9 cellular contexts compared by ENCODE assay signal in genomic region chr15:52527196-52527897, GRCh38. TPM values are rescaled to one million over a fixed set of nuclear protein-coding genes. Genes with fewer than 3 reads are reported as not detected.
DNase-seq lines count a peak whose midpoint lies in the region; ATAC-seq, FAIRE-seq and TF ChIP-seq lines count a peak whose summit lies in the region.
"Had no signal": no experiment of that assay in that cellular context is flagged by ENCODE, and none has a peak within 500 bp of the region (broad histone marks: within the 10 kb centered on the region; RNA-seq: fewer than 3 reads in every experiment).

No MANE protein-coding gene starts in this region.

- H3K9me1 ChIP-seq in K562 (ENCODE audit: control insufficient read depth, insufficient read depth, low read length), result no peaks in the 10 kb centered on the region

- H3K4me1 ChIP-seq in A673 (ENCODE audit: insufficient read depth, low read length, poor library complexity, severe bottlenecking) (peaks cover 4% of the 10 kb centered on the region), HEK293 (ENCODE audit: control insufficient read depth, insufficient read depth, low read length) (no peaks in the 10 kb centered on the region; the same call in 1 of the 2 replicates), K562 (replicated peaks in 1 of 2; ENCODE audit: control insufficient read depth in 2 of 2, insufficient read depth in 2 of 2, low read length in 2 of 2) (peaks cover 0 to 14% of the 10 kb centered on the region in 2 experiments; a peak in 3 of 5 replicates)

- 2% methylated on average over 7 of the region's 7 CpGs for WGBS in K562 (ENCODE audit: insufficient coverage, low coverage, missing lambda C conversion rate)

- no peak for DNase-seq in A673 (ENCODE audit: low spot score)
- no peak for DNase-seq in K562 (ENCODE audit: extremely low read depth in 1 of 4, low spot score in 3 of 4)
- no peak for DNase-seq in mesothelial cell of epicardium (ENCODE audit: low spot score in 2 of 2, unreplicated experiment in 2 of 2)
- DNase-seq in activated effector memory CD4-positive, alpha-beta T cell treated with anti-CD3 and anti-CD28 coated beads, Interleukin-2, amount 50 U/mL, for 16 hours, result no peak
- DNase-seq in AG08396 (ENCODE audit: low spot score), result no peak
- DNase-seq: NCI-H226 had no signal

- H3K9me3 ChIP-seq in A673 (ENCODE audit: low read depth, low read length, poor library complexity, severe bottlenecking) (no peaks in the 10 kb centered on the region), HEK293 (ENCODE audit: control insufficient read depth, insufficient read depth, low read depth, low read length) (no peaks in the 10 kb centered on the region), K562 (replicated peaks; ENCODE audit: control insufficient read depth, insufficient read depth, low read depth, low read length) (no peaks in the 10 kb centered on the region)

- CTCF ChIA-PET in A673 (lab: Charles Lee) (no interaction called here), HEK293 (lab: Yijun Ruan, JAX) (interaction anchor here (0.7 to 1.4 kb wide), 2 partner anchors 83 to 208 kb away, joined by 3 to 9 read pairs; no protein-coding TSS in a partner anchor), K562 (lab: Yijun Ruan, JAX; ENCODE audit: low intra/inter-chr PET ratio) (no interaction called here)

- intact Hi-C loops in A673 (cut with micrococcal nuclease; ENCODE audit: unreplicated experiment) (loop anchor here (5.0 kb wide), 1 partner anchor 195 kb away; no protein-coding TSS in a partner anchor), K562 (cut with micrococcal nuclease) (loop anchor here (5.0 to 10.0 kb wide), 2 partner anchors 40 to 207 kb away; partner anchors contain the start of gene ARPP19)

- no peak for TF ChIP-seq EP300 in K562 (IDR thresholded peaks at IDR 0.05; ENCODE audit: low read length)

- H3K36me3 ChIP-seq in A673 (ENCODE audit: insufficient read depth, low read length, poor library complexity, severe bottlenecking) (no peaks in the 10 kb centered on the region), HEK293 (ENCODE audit: control insufficient read depth in 2 of 2, insufficient read depth in 1 of 2, low read length in 2 of 2) (no peaks in the 10 kb centered on the region), K562 (ENCODE audit: control insufficient read depth, insufficient read depth, low read length) (no peaks in the 10 kb centered on the region)

- H3K27me3 Mint-ChIP-seq in mesothelial cell of epicardium (ENCODE audit: low read depth), result peaks cover 47% of the 10 kb centered on the region

- in situ Hi-C loops in K562 (cut with MboI), result no loop called here

- no peak for TF ChIP-seq RAD21 in K562 (CRISPR knock-in tag; conservative IDR thresholded peaks at IDR 0.05 in 1 of 2, IDR thresholded peaks at IDR 0.05 in 1 of 2)

- TF ChIP-seq CTCF in A673 (conservative IDR thresholded peaks at IDR 0.05; ENCODE audit: low read depth, low read length) (no peak), HEK293 (tag by site-specific recombination; IDR thresholded peaks at IDR 0.05) (no peak), K562 (IDR thresholded peaks at IDR 0.05 in 2 of 3, conservative IDR thresholded peaks at IDR 0.05 in 1 of 3; ENCODE audit: insufficient read depth in 2 of 3, low read depth in 1 of 3, low read length in 3 of 3) (no peak), mesothelial cell of epicardium (IDR thresholded peaks at IDR 0.05; ENCODE audit: unreplicated experiment) (no peak)

- BruUV-seq in A673 (replicated peaks; lab: Mats Ljungman, UMichigan) (no TSS peak), K562 (replicated peaks; lab: Mats Ljungman, UMichigan) (no TSS peak)

- H3K9ac ChIP-seq in K562 (ENCODE audit: insufficient read depth in 1 of 2, low read depth in 2 of 2, low read length in 2 of 2), result no peak overlapping the region

- H3K4me3 Mint-ChIP-seq in mesothelial cell of epicardium, result peak overlapping the region; percentile 83

- no peaks in the 10 kb centered on the region for H3K9me3 Mint-ChIP-seq in mesothelial cell of epicardium

- ATAC-seq in K562 (no peak), HG03354 (IDR thresholded peaks at IDR 0.05; ENCODE audit: poor library complexity, severe bottlenecking, unreplicated experiment) (no peak), HG02852 (IDR thresholded peaks at IDR 0.05; ENCODE audit: unreplicated experiment) (no peak)

- POLR2A ChIA-PET in A673 (lab: Charles Lee; ENCODE audit: low non-redundant PET) (no interaction called here), HEK293 (lab: Yijun Ruan, JAX) (interaction anchor here (0.5 to 1.6 kb wide), 3 partner anchors 8 to 187 kb away, joined by 3 to 6 read pairs (median 3); partner anchors contain the start of gene ATOSA), K562 (lab: Yijun Ruan, JAX) (no interaction called here)

- no peak for FAIRE-seq in K562 (lab: Jason Lieb, UNC)

- H3K4me1 Mint-ChIP-seq in mesothelial cell of epicardium, result peaks cover 11% of the 10 kb centered on the region

- H3K27me3 ChIP-seq in A673 (replicated peaks; ENCODE audit: insufficient read depth, low read depth, low read length, poor library complexity) (peaks cover 33% of the 10 kb centered on the region), K562 (ENCODE audit: control insufficient read depth in 2 of 2, insufficient read depth in 2 of 2, low read length in 2 of 2) (peaks cover 26 to 39% of the 10 kb centered on the region in 2 experiments)

- H4K20me1 ChIP-seq in K562 (replicated peaks; ENCODE audit: control insufficient read depth, insufficient read depth, low read length), result no peaks in the 10 kb centered on the region; the same call in 1 of the 2 replicates

- H3K27ac Mint-ChIP-seq in mesothelial cell of epicardium, result no peak overlapping the region

- no peak overlapping the region for H3K4me2 ChIP-seq in K562 (ENCODE audit: insufficient read depth, low read length)

- H2AFZ ChIP-seq in K562 (ENCODE audit: low read depth, low read length), result no peak overlapping the region

- no peak for TF ChIP-seq POLR2A in K562 (conservative IDR thresholded peaks at IDR 0.05)

- H3K36me3 Mint-ChIP-seq in mesothelial cell of epicardium, result no peaks in the 10 kb centered on the region

- peak overlapping the region; percentile 67 for H3K4me3 ChIP-seq in A673 (ENCODE audit: low read depth, low read length, poor library complexity, severe bottlenecking)
- H3K4me3 ChIP-seq in HEK293 (ENCODE audit: low read depth, low read length), result peak overlapping the region; percentile 60
- H3K4me3 ChIP-seq in K562, result no peak overlapping the region

- H3K27ac ChIP-seq in A673 (ENCODE audit: low read depth, low read length, poor library complexity, severe bottlenecking), result no peak overlapping the region
- H3K27ac ChIP-seq in HEK293 (ENCODE audit: extremely low read depth, low read depth, low read length), result no peak overlapping the region
- no peak overlapping the region for H3K27ac ChIP-seq in K562 (ENCODE audit: extremely low read depth, low read depth, low read length)

- no peaks in the 10 kb centered on the region for H3K79me2 ChIP-seq in K562 (ENCODE audit: control insufficient read depth, insufficient read depth, low read length)

TF ChIP-seq in HEK293, 187 proteins besides CTCF, POLR2A, EP300 and RAD21 (continues in another document):
- TF ChIP-seq ZBTB7A (tag by site-specific recombination; IDR thresholded peaks at IDR 0.05; ENCODE audit: low read depth) (no peak), GLI2 (tag by site-specific recombination; IDR thresholded peaks at IDR 0.05; ENCODE audit: borderline replicate concordance, low read depth) (no peak)

TF ChIP-seq in K562, 482 proteins besides CTCF, POLR2A, EP300 and RAD21 (continues in another document):
- TF ChIP-seq HNRNPK (IDR thresholded peaks at IDR 0.05; ENCODE audit: low read depth, low read length, poor library complexity, severe bottlenecking), result no peak
- no peak for TF ChIP-seq RBFOX2 (IDR thresholded peaks at IDR 0.05; ENCODE audit: low read depth, low read length)

RNA-seq across cellular contexts. Expression of gene MYO5A, which starts 1.3 kb away (rescaled TPM):
- total RNA-seq in A673 (2021) (16.8 and 20.9 TPM in 2 replicates), K562 (2014; rRNA removed) (0.73 and 0.77 TPM in 2 replicates), K562 (2014; rRNA removed; fragmentation: Illumina TruSeq; extraction: Trizol) (0.40 and 0.41 TPM in 2 replicates), K562 (2015; rRNA removed; fragmentation: Illumina TruSeq; extraction: Trizol) (0.33 and 0.41 TPM in 2 replicates), K562 (2021) (0.65 and 0.82 TPM in 2 replicates), mesothelial cell of epicardium (13.7 to 15.3 TPM (median 14.4 TPM) in 3 replicates)
- 2.3 and 2.4 TPM in 2 replicates for total RNA-seq in K562 (2011; cell fraction: chromatin; rRNA removed; ENCODE audit: low replicate concordance)
- total RNA-seq in K562 (2011; cell fraction: nucleolus; rRNA removed), result 0.50 and 1.8 TPM in 2 replicates
- 0.44 and 1.1 TPM in 2 replicates for total RNA-seq in K562 (2011; cell fraction: nucleoplasm; rRNA removed)
- polyA plus RNA-seq in K562 (2011; rRNA removed) (0.59 and 0.91 TPM in 2 replicates), K562 (2014; fragmentation: Illumina TruSeq; extraction: Trizol) (0.36 and 0.42 TPM in 2 replicates), K562 (2014; fragmentation: Nextera tagmentation; extraction: Ambion mirVana) (under 1 TPM; 0.03 to 0.07 TPM), K562 (2014; rRNA removed) (0.09 and 0.20 TPM in 2 replicates)
- polyA plus RNA-seq in K562 (2011; cell fraction: cytosol; rRNA removed), result 0.34 and 0.43 TPM in 2 replicates
- 0.51 and 1.2 TPM in 2 replicates for polyA plus RNA-seq in K562 (2011; cell fraction: nucleus; rRNA removed)
- 0.30 and 0.72 TPM in 2 replicates for polyA plus RNA-seq in K562 (2012)
- 1.1 and 1.9 TPM in 2 replicates for polyA minus RNA-seq in K562 (2011; rRNA and poly(A)+ RNA removed)
- 1.5 and 2.4 TPM in 2 replicates for polyA minus RNA-seq in K562 (2011; cell fraction: cytosol; rRNA and poly(A)+ RNA removed)
- polyA minus RNA-seq in K562 (2011; cell fraction: nucleus; rRNA and poly(A)+ RNA removed), result 0.67 and 1.00 TPM in 2 replicates

RNA-seq across cellular contexts. Expression of gene ARPP19, which starts 41.5 kb away (rescaled TPM):
- total RNA-seq in A673 (2021) (173 and 186 TPM in 2 replicates), K562 (2014; rRNA removed) (40.6 and 47.5 TPM in 2 replicates), K562 (2014; rRNA removed; fragmentation: Illumina TruSeq; extraction: Trizol) (75.5 and 95.4 TPM in 2 replicates), K562 (2015; rRNA removed; fragmentation: Illumina TruSeq; extraction: Trizol) (72.9 and 77.2 TPM in 2 replicates), K562 (2021) (82.6 and 88.2 TPM in 2 replicates), mesothelial cell of epicardium (144 to 152 TPM (median 146 TPM) in 3 replicates)
- 14.8 and 44.2 TPM in 2 replicates for total RNA-seq in K562 (2011; cell fraction: chromatin; rRNA removed; ENCODE audit: low replicate concordance)
- total RNA-seq in K562 (2011; cell fraction: nucleolus; rRNA removed), result 11.5 and 13.9 TPM in 2 replicates
- 34.2 and 60.2 TPM in 2 replicates for total RNA-seq in K562 (2011; cell fraction: nucleoplasm; rRNA removed)
- polyA plus RNA-seq in K562 (2011; rRNA removed) (84.8 and 102 TPM in 2 replicates), K562 (2014; fragmentation: Illumina TruSeq; extraction: Trizol) (57.2 and 60.5 TPM in 2 replicates), K562 (2014; fragmentation: Nextera tagmentation; extraction: Ambion mirVana) (10 to 100 TPM; 33.3 to 35.4 TPM), K562 (2014; rRNA removed) (40.6 and 46.8 TPM in 2 replicates)
- polyA plus RNA-seq in K562 (2011; cell fraction: cytosol; rRNA removed), result 17.5 and 52.8 TPM in 2 replicates
- polyA plus RNA-seq in K562 (2011; cell fraction: nucleus; rRNA removed), result 9.5 and 18.7 TPM in 2 replicates
- polyA plus RNA-seq in K562 (2012), result 30.3 and 30.7 TPM in 2 replicates
- polyA minus RNA-seq in K562 (2011; rRNA and poly(A)+ RNA removed), result 83.7 and 96.3 TPM in 2 replicates
- polyA minus RNA-seq in K562 (2011; cell fraction: cytosol; rRNA and poly(A)+ RNA removed), result 35.7 and 46.6 TPM in 2 replicates
- 12.3 and 22.2 TPM in 2 replicates for polyA minus RNA-seq in K562 (2011; cell fraction: nucleus; rRNA and poly(A)+ RNA removed)
